11 cellular contexts compared by ENCODE assay signal in genomic region chr6:149249370-149250357, GRCh38.
DNase-seq lines count a peak whose midpoint lies in the region; ATAC-seq and TF ChIP-seq lines count a peak whose summit lies in the region.
"Had no signal": no experiment of that assay in that cellular context is flagged by ENCODE, and none has a peak within 500 bp of the region (broad histone marks: within the 10 kb centered on the region; RNA-seq: fewer than 3 reads in every experiment).

No MANE protein-coding gene starts in this region.

- H3K4me3 ChIP-seq in DND-41 (ENCODE audit: low read depth in 1 of 2, low read length in 2 of 2) (no peak overlapping the region), mononuclear cell (ENCODE audit: low read length) (peak overlapping the region; percentile 23)
- H3K4me3 ChIP-seq: heart left ventricle had no signal

- H3K36me3 ChIP-seq in DND-41 (ENCODE audit: insufficient read depth, low read length), result no peaks in the 10 kb centered on the region
- H3K36me3 ChIP-seq: heart left ventricle had no signal

- peak overlapping the region; percentile 63 for H3K4me3 Mint-ChIP-seq in activated T-helper 1 cell treated with anti-CD3 and anti-CD28 coated beads, Interleukin-12 subunit alpha, Interleukin-12 subunit beta, Interleukin-2, Interleukin-4 antibody, amounts not matched to agents 30 ng/mL and 10 ng/mL and 1 ng/mL, durations not matched to agents 14 hours and 24 hours and 36 hours
- H3K4me3 Mint-ChIP-seq: CD8-positive, alpha-beta T cell had no signal

- H3K4me1 Mint-ChIP-seq in activated T-helper 1 cell treated with anti-CD3 and anti-CD28 coated beads, Interleukin-12 subunit alpha, Interleukin-12 subunit beta, Interleukin-2, Interleukin-4 antibody, amounts not matched to agents 30 ng/mL and 10 ng/mL and 1 ng/mL, durations not matched to agents 14 hours and 24 hours and 36 hours (ENCODE audit: low read depth), result peaks cover 34% of the 10 kb centered on the region

- no peak for TF ChIP-seq POLR2A in GM18505 (IDR thresholded peaks at IDR 0.05; ENCODE audit: borderline replicate concordance, extremely low read depth, insufficient read depth, insufficient read length)

- H3K27ac ChIP-seq in C4-2B (peak overlapping the region; percentile 22; the same call in 1 of the 2 replicates), DND-41 (ENCODE audit: low read length) (no peak overlapping the region)

- no peak for DNase-seq in DND-41
- no peak for DNase-seq in activated T-helper 1 cell treated with anti-CD3 and anti-CD28 coated beads, Interleukin-12 subunit alpha, Interleukin-12 subunit beta, Interleukin-2, Interleukin-4 antibody, amounts not matched to agents 30 ng/mL and 10 ng/mL and 1 ng/mL, durations not matched to agents 14 hours and 24 hours and 36 hours (ENCODE audit: low spot score)
- DNase-seq in epidermal melanocyte (ENCODE audit: insufficient read length, low spot score), result no peak
- DNase-seq: activated CD8-positive, alpha-beta memory T cell treated with anti-CD3 and anti-CD28 coated beads for 24 hours; CD8-positive, alpha-beta T cell; heart left ventricle; NCI-H82 had no signal

- H3K9me3 Mint-ChIP-seq in activated T-helper 1 cell treated with anti-CD3 and anti-CD28 coated beads, Interleukin-12 subunit alpha, Interleukin-12 subunit beta, Interleukin-2, Interleukin-4 antibody, amounts not matched to agents 30 ng/mL and 10 ng/mL and 1 ng/mL, durations not matched to agents 14 hours and 24 hours and 36 hours, result peaks cover 4% of the 10 kb centered on the region
- H3K9me3 Mint-ChIP-seq: CD8-positive, alpha-beta T cell had no signal

- peak overlapping the region; percentile 79 for H3K27ac Mint-ChIP-seq in activated T-helper 1 cell treated with anti-CD3 and anti-CD28 coated beads, Interleukin-12 subunit alpha, Interleukin-12 subunit beta, Interleukin-2, Interleukin-4 antibody, amounts not matched to agents 30 ng/mL and 10 ng/mL and 1 ng/mL, durations not matched to agents 14 hours and 24 hours and 36 hours
- H3K27ac Mint-ChIP-seq: CD8-positive, alpha-beta T cell had no signal

- H3K79me2 ChIP-seq in DND-41 (ENCODE audit: insufficient read depth, low read length), result no peaks in the 10 kb centered on the region

- no peaks in the 10 kb centered on the region for H3K27me3 Mint-ChIP-seq in activated T-helper 1 cell treated with anti-CD3 and anti-CD28 coated beads, Interleukin-12 subunit alpha, Interleukin-12 subunit beta, Interleukin-2, Interleukin-4 antibody, amounts not matched to agents 30 ng/mL and 10 ng/mL and 1 ng/mL, durations not matched to agents 14 hours and 24 hours and 36 hours (ENCODE audit: insufficient read depth)

- H3K9me3 ChIP-seq in DND-41 (ENCODE audit: insufficient read depth, low read length, severe bottlenecking) (no peaks in the 10 kb centered on the region), mononuclear cell (ENCODE audit: low read depth, low read length) (no peaks in the 10 kb centered on the region)
- H3K9me3 ChIP-seq: heart left ventricle had no signal

- no peak overlapping the region for H3K9ac ChIP-seq in DND-41 (ENCODE audit: low read depth, low read length)

- H2AFZ ChIP-seq in DND-41 (ENCODE audit: low read depth, low read length), result peak overlapping the region; percentile 46; the same call in 1 of the 2 replicates

- no peak overlapping the region for H3K4me2 ChIP-seq in DND-41 (ENCODE audit: insufficient read depth, low read length)

- no peaks in the 10 kb centered on the region for H3K4me1 ChIP-seq in DND-41 (ENCODE audit: insufficient read depth, low read length)
- H3K4me1 ChIP-seq in mononuclear cell (ENCODE audit: insufficient read depth, low read length), result peaks cover 69% of the 10 kb centered on the region

- no peaks in the 10 kb centered on the region for H3K27me3 ChIP-seq in DND-41 (ENCODE audit: insufficient read depth, low read length, poor library complexity)
- no peaks in the 10 kb centered on the region for H3K27me3 ChIP-seq in mononuclear cell (ENCODE audit: insufficient read depth, low read length)
- H3K27me3 ChIP-seq: heart left ventricle had no signal

- H3K36me3 Mint-ChIP-seq in activated T-helper 1 cell treated with anti-CD3 and anti-CD28 coated beads, Interleukin-12 subunit alpha, Interleukin-12 subunit beta, Interleukin-2, Interleukin-4 antibody, amounts not matched to agents 30 ng/mL and 10 ng/mL and 1 ng/mL, durations not matched to agents 14 hours and 24 hours and 36 hours (ENCODE audit: low read depth), result peaks cover 14% of the 10 kb centered on the region
- H3K36me3 Mint-ChIP-seq: CD8-positive, alpha-beta T cell had no signal

- TF ChIP-seq CTCF in C4-2B (conservative IDR thresholded peaks at IDR 0.05) (no peak), DND-41 (IDR thresholded peaks at IDR 0.05; ENCODE audit: borderline replicate concordance, extremely low read depth, low read length, poor library complexity, severe bottlenecking) (no peak)

- ATAC-seq in DND-41 (ENCODE audit: insufficient read depth, low read depth) (0 out of 3 replicates have a peak, but pooled peaks have one; percentile 13), GM18505 (IDR thresholded peaks at IDR 0.05; ENCODE audit: unreplicated experiment) (no peak), HG02981 (IDR thresholded peaks at IDR 0.05; ENCODE audit: unreplicated experiment) (no peak)
- ATAC-seq: CD8-positive, alpha-beta T cell; heart left ventricle had no signal

- H4K20me1 ChIP-seq in DND-41 (ENCODE audit: insufficient read depth, low read length), result no peaks in the 10 kb centered on the region

- intact Hi-C loops in activated T-helper 1 cell treated with anti-CD3 and anti-CD28 coated beads, Interleukin-12 subunit alpha, Interleukin-12 subunit beta, Interleukin-2, Interleukin-4 antibody, amounts not matched to agents 30 ng/mL and 10 ng/mL and 1 ng/mL, durations not matched to agents 14 hours and 24 hours and 36 hours (cut with micrococcal nuclease), result no loop called here
